ENCODE assay signal across 17 cellular contexts in genomic region chr4:57095956-57096355, GRCh38. TPM values are rescaled to one million over a fixed set of nuclear protein-coding genes. Genes with fewer than 3 reads are reported as not detected.
"Had no signal": no experiment of that assay in that cellular context is flagged by ENCODE, and none has a peak within 500 bp of the region (broad histone marks: within the 10 kb centered on the region; RNA-seq: fewer than 3 reads in every experiment).

No MANE protein-coding gene starts in this region.

- H3K4me1 Mint-ChIP-seq: activated CD8-positive, alpha-beta memory T cell treated with anti-CD3 and anti-CD28 coated beads, Interleukin-2, amount 10 ng/mL, durations not matched to agents 7 days and 5 days; activated naive CD4-positive, alpha-beta T cell treated with anti-CD3 and anti-CD28 coated beads, Interleukin-2, amount 50 U/mL, for 24 hours; memory B cell; naive thymus-derived CD8-positive, alpha-beta T cell; T-cell had no signal

- H3K36me3 Mint-ChIP-seq: activated CD4-positive, alpha-beta memory T cell treated with anti-CD3 and anti-CD28 coated beads for 36 hours; activated CD8-positive, alpha-beta memory T cell treated with anti-CD3 and anti-CD28 coated beads, Interleukin-2, amount 10 ng/mL, durations not matched to agents 7 days and 5 days; activated naive CD4-positive, alpha-beta T cell treated with anti-CD3 and anti-CD28 coated beads, Interleukin-2, amount 50 U/mL, for 24 hours; memory B cell; naive thymus-derived CD8-positive, alpha-beta T cell; T-cell had no signal

- H3K27me3 ChIP-seq: adrenal gland, body of pancreas, hepatocyte, right lobe of liver, stomach had no signal

- H3K4me3 Mint-ChIP-seq: activated CD4-positive, alpha-beta memory T cell treated with anti-CD3 and anti-CD28 coated beads for 36 hours; activated CD8-positive, alpha-beta memory T cell treated with anti-CD3 and anti-CD28 coated beads, Interleukin-2, amount 10 ng/mL, durations not matched to agents 7 days and 5 days; activated naive CD4-positive, alpha-beta T cell treated with anti-CD3 and anti-CD28 coated beads, Interleukin-2, amount 50 U/mL, for 24 hours; activated T-cell treated with anti-CD3 and anti-CD28 coated beads, Interleukin-2, amount 50 U/mL, for 24 hours; memory B cell; naive thymus-derived CD8-positive, alpha-beta T cell; T-cell had no signal

- H2AFZ ChIP-seq: hepatocyte had no signal

- H3K36me3 ChIP-seq: adrenal gland, right lobe of liver had no signal

- H3K79me2 ChIP-seq: hepatocyte had no signal

- ATAC-seq: activated CD8-positive, alpha-beta memory T cell treated with anti-CD3 and anti-CD28 coated beads, Interleukin-2, amount 10 ng/mL, durations not matched to agents 7 days and 5 days; body of pancreas; left ventricle myocardium superior; naive thymus-derived CD8-positive, alpha-beta T cell; right lobe of liver; T-cell had no signal

- H3K27ac ChIP-seq: body of pancreas, hepatocyte, VCaP had no signal

- H3K9me3 Mint-ChIP-seq: activated CD4-positive, alpha-beta memory T cell treated with anti-CD3 and anti-CD28 coated beads for 36 hours; activated naive CD4-positive, alpha-beta T cell treated with anti-CD3 and anti-CD28 coated beads, Interleukin-2, amount 50 U/mL, for 24 hours; activated T-cell treated with anti-CD3 and anti-CD28 coated beads, Interleukin-2, amount 50 U/mL, for 24 hours; memory B cell; naive thymus-derived CD8-positive, alpha-beta T cell; T-cell had no signal

- H3K9me3 ChIP-seq: adrenal gland, body of pancreas, right lobe of liver, stomach had no signal

- H3K4me3 ChIP-seq: adrenal gland, body of pancreas, hepatocyte, right lobe of liver, stomach had no signal

- H3K27ac Mint-ChIP-seq: activated CD4-positive, alpha-beta memory T cell treated with anti-CD3 and anti-CD28 coated beads for 36 hours; activated CD8-positive, alpha-beta memory T cell treated with anti-CD3 and anti-CD28 coated beads, Interleukin-2, amount 10 ng/mL, durations not matched to agents 7 days and 5 days; activated naive CD4-positive, alpha-beta T cell treated with anti-CD3 and anti-CD28 coated beads, Interleukin-2, amount 50 U/mL, for 24 hours; activated T-cell treated with anti-CD3 and anti-CD28 coated beads, Interleukin-2, amount 50 U/mL, for 24 hours; memory B cell; naive thymus-derived CD8-positive, alpha-beta T cell; T-cell had no signal

- H3K4me2 ChIP-seq: hepatocyte had no signal

- H3K4me1 ChIP-seq: right lobe of liver had no signal

- DNase-seq: activated CD4-positive, alpha-beta memory T cell treated with anti-CD3 and anti-CD28 coated beads for 36 hours; activated CD8-positive, alpha-beta memory T cell treated with anti-CD3 and anti-CD28 coated beads, Interleukin-2, amount 10 ng/mL, durations not matched to agents 7 days and 5 days; activated T-cell treated with anti-CD3 and anti-CD28 coated beads, Interleukin-2, amount 50 U/mL, for 24 hours; adrenal gland; body of pancreas; cerebellar nuclear complex; left ventricle myocardium superior; naive thymus-derived CD8-positive, alpha-beta T cell; right lobe of liver; stimulated activated CD4-positive, alpha-beta T cell treated with anti-CD3 and anti-CD28 coated beads, Interleukin-2, amount 100 ng/mL, for 24 hours; stomach; T-cell; T-helper 9 cell had no signal

RNA-seq across cellular contexts. Expression of gene IGFBP7, which starts 14.2 kb away (rescaled TPM):
- total RNA-seq: activated CD4-positive, alpha-beta memory T cell treated with anti-CD3 and anti-CD28 coated beads for 36 hours; naive thymus-derived CD8-positive, alpha-beta T cell had no signal
- polyA plus RNA-seq: naive thymus-derived CD8-positive, alpha-beta T cell had no signal
